1 cellular context compared by ENCODE assay signal in genomic region chr13:51620165-51620983, GRCh38.
TF ChIP-seq lines count a peak whose summit lies in the region.

No MANE protein-coding gene starts in this region.

TF ChIP-seq in HepG2, 621 proteins besides CTCF, POLR2A, EP300 and RAD21 (continued from another document and continues in another):
- TF ChIP-seq ETS1 (CRISPR knock-in tag; IDR thresholded peaks at IDR 0.05): no peak
- peak; percentile 98 for TF ChIP-seq SNAI1 (CRISPR knock-in tag; IDR thresholded peaks at IDR 0.05; ENCODE audit: borderline replicate concordance)
- TF ChIP-seq ATF3 (CRISPR knock-in tag; IDR thresholded peaks at IDR 0.05): no peak
- no peak for TF ChIP-seq ZNF263 (CRISPR knock-in tag; IDR thresholded peaks at IDR 0.05)
- no peak; the same call in 1 of the 2 replicates for TF ChIP-seq ZNF770 (CRISPR knock-in tag; IDR thresholded peaks at IDR 0.05)
- TF ChIP-seq HIVEP1 (CRISPR knock-in tag; IDR thresholded peaks at IDR 0.05): no peak
- peak; percentile 67 for TF ChIP-seq HNF4A (CRISPR knock-in tag; IDR thresholded peaks at IDR 0.05)
- no peak for TF ChIP-seq ZC3H13 (CRISPR knock-in tag; IDR thresholded peaks at IDR 0.05)
- TF ChIP-seq AFF4 (CRISPR knock-in tag; IDR thresholded peaks at IDR 0.05): no peak
- TF ChIP-seq SNAPC2 (CRISPR knock-in tag; IDR thresholded peaks at IDR 0.05): peak; percentile 72; the same call in 1 of the 2 replicates
- no peak for TF ChIP-seq ZNF501 (CRISPR knock-in tag; IDR thresholded peaks at IDR 0.05)
- no peak for TF ChIP-seq GTF3A (CRISPR knock-in tag; conservative IDR thresholded peaks at IDR 0.05)
- TF ChIP-seq ZNF235 (CRISPR knock-in tag; IDR thresholded peaks at IDR 0.05; ENCODE audit: borderline replicate concordance): no peak
- no peak for TF ChIP-seq PHB2 (IDR thresholded peaks at IDR 0.05; ENCODE audit: partially characterized antibody)
- peak; percentile 71; the same call in 1 of the 2 replicates for TF ChIP-seq ZNF264 (CRISPR knock-in tag; IDR thresholded peaks at IDR 0.05)
- 0 out of 2 replicates have a peak, but pooled peaks have one; percentile 19 for TF ChIP-seq SSRP1 (CRISPR knock-in tag; IDR thresholded peaks at IDR 0.05)
- TF ChIP-seq POGZ (CRISPR knock-in tag; IDR thresholded peaks at IDR 0.05): peak; percentile 94
- TF ChIP-seq ZNF446 (CRISPR knock-in tag; IDR thresholded peaks at IDR 0.05): no peak
- no peak for TF ChIP-seq ZNF430 (CRISPR knock-in tag; IDR thresholded peaks at IDR 0.05)
- no peak for TF ChIP-seq ZNF549 (CRISPR knock-in tag; IDR thresholded peaks at IDR 0.05)
- TF ChIP-seq SP4 (CRISPR knock-in tag; IDR thresholded peaks at IDR 0.05): 0 out of 2 replicates have a peak, but pooled peaks have one; percentile 52
- no peak for TF ChIP-seq JARID2 (CRISPR knock-in tag; IDR thresholded peaks at IDR 0.05; ENCODE audit: insufficient replicate concordance)
- TF ChIP-seq ZNF10 (CRISPR knock-in tag; IDR thresholded peaks at IDR 0.05; ENCODE audit: borderline replicate concordance, low read depth): no peak
- no peak for TF ChIP-seq PLSCR1 (CRISPR knock-in tag; IDR thresholded peaks at IDR 0.05; ENCODE audit: borderline replicate concordance)
- no peak for TF ChIP-seq ZBTB7A (CRISPR knock-in tag; IDR thresholded peaks at IDR 0.05)
- no peak for TF ChIP-seq MLLT10 (CRISPR knock-in tag; IDR thresholded peaks at IDR 0.05)
- peak; percentile 71 for TF ChIP-seq ZNF687 (CRISPR knock-in tag; IDR thresholded peaks at IDR 0.05)
- TF ChIP-seq BORCS8-MEF2B (CRISPR knock-in tag; IDR thresholded peaks at IDR 0.05): 0 out of 2 replicates have a peak, but pooled peaks have one; percentile 27
- TF ChIP-seq EZH2 (conservative IDR thresholded peaks at IDR 0.05; ENCODE audit: low read depth, low read length): no peak
- no peak for TF ChIP-seq ZNF547 (CRISPR knock-in tag; IDR thresholded peaks at IDR 0.05)
- TF ChIP-seq MED1 (CRISPR knock-in tag; IDR thresholded peaks at IDR 0.05): peak; percentile 92
- TF ChIP-seq ZNF589 (CRISPR knock-in tag; conservative IDR thresholded peaks at IDR 0.05): no peak
- no peak for TF ChIP-seq ZNF652 (CRISPR knock-in tag; IDR thresholded peaks at IDR 0.05; ENCODE audit: borderline replicate concordance, low read depth)
- TF ChIP-seq PCBP2 (optimal IDR thresholded peaks at IDR 0.05; ENCODE audit: low read depth, low read length, poor library complexity, severe bottlenecking): no peak
- no peak for TF ChIP-seq SAFB2 (CRISPR knock-in tag; IDR thresholded peaks at IDR 0.05; ENCODE audit: borderline replicate concordance, low read depth)
- TF ChIP-seq ZKSCAN5 (CRISPR knock-in tag; IDR thresholded peaks at IDR 0.05): no peak
- TF ChIP-seq ZNF18 (CRISPR knock-in tag; IDR thresholded peaks at IDR 0.05; ENCODE audit: insufficient replicate concordance): peak; percentile 88
- no peak for TF ChIP-seq HOXA7 (CRISPR knock-in tag; IDR thresholded peaks at IDR 0.05)
- no peak for TF ChIP-seq ZNF83 (CRISPR knock-in tag; IDR thresholded peaks at IDR 0.05; ENCODE audit: borderline replicate concordance)
- peak; percentile 60; the same call in 1 of the 2 replicates for TF ChIP-seq ATF2 (CRISPR knock-in tag; IDR thresholded peaks at IDR 0.05)
- no peak for TF ChIP-seq ZNF121 (CRISPR knock-in tag; IDR thresholded peaks at IDR 0.05)
- TF ChIP-seq HNRNPLL (IDR thresholded peaks at IDR 0.05; ENCODE audit: low read depth, low read length, poor library complexity, severe bottlenecking): no peak
- no peak for TF ChIP-seq ZNF337 (CRISPR knock-in tag; IDR thresholded peaks at IDR 0.05; ENCODE audit: borderline replicate concordance, low read depth)
- peak; percentile 81 for TF ChIP-seq DPF2 (CRISPR knock-in tag; IDR thresholded peaks at IDR 0.05; ENCODE audit: borderline replicate concordance, low read depth)
- TF ChIP-seq ZNF710 (CRISPR knock-in tag; IDR thresholded peaks at IDR 0.05; ENCODE audit: borderline replicate concordance): peak; percentile 98
- TF ChIP-seq NCOA1 (CRISPR knock-in tag; IDR thresholded peaks at IDR 0.05): no peak
- no peak for TF ChIP-seq TEAD2 (CRISPR knock-in tag; IDR thresholded peaks at IDR 0.05)
- TF ChIP-seq ZBTB44 (CRISPR knock-in tag; IDR thresholded peaks at IDR 0.05): no peak
- TF ChIP-seq SIN3B (IDR thresholded peaks at IDR 0.05; ENCODE audit: low read length): no peak
